Comparison of ENCODE assay signal across 8 cellular contexts in the genomic region with DNA sequence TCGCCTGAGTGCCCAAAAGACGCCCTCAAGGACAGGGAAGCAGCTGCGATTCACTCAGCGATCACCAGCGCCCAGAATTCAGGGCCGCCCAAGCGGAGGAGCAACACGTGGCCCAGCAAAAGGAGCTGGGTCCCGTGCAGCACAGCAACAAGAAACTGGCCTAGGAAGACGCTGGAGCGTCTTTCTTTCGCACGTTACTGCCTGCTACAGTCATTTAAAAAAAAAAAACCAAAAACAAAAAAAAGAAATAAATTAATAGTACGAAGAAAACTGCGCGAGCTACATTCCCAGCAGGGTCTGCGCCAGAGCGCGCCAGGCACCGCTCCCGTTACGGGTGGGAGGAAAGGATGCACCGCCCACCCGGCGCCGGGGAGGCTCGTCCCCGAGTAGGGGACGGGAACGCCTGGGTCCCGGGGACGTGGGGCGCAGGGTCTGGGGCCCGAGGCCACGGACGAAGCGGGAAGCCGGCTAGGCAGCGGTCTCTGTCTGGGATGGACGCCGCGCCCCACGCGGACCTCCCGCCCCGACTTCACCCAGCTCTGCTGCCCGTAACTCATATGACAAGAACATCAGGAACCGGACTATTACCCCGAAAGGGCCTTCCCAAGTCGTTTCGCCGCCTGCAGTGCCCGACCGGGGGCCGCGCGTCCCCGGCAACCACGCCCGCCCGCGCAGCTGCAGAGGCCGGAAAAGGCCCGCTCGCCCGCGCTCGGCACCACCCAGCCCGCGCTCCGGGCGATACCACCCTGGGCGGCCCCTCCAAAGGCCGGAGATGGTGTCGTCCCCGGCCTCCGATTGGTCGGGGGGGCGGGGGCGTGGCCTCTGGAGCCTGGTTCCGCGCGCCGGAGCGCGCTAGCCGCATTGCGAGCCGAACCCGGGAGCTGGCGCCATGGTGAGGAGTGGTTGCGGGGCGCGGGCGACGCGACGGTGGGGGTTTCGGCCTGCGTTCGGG. TPM values are rescaled to one million over a fixed set of nuclear protein-coding genes. Genes with fewer than 3 reads are reported as not detected.
DNase-seq lines count a peak whose midpoint lies in the region; ATAC-seq and TF ChIP-seq lines count a peak whose summit lies in the region.

A gene with protein sequence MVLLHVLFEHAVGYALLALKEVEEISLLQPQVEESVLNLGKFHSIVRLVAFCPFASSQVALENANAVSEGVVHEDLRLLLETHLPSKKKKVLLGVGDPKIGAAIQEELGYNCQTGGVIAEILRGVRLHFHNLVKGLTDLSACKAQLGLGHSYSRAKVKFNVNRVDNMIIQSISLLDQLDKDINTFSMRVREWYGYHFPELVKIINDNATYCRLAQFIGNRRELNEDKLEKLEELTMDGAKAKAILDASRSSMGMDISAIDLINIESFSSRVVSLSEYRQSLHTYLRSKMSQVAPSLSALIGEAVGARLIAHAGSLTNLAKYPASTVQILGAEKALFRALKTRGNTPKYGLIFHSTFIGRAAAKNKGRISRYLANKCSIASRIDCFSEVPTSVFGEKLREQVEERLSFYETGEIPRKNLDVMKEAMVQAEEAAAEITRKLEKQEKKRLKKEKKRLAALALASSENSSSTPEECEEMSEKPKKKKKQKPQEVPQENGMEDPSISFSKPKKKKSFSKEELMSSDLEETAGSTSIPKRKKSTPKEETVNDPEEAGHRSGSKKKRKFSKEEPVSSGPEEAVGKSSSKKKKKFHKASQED (plus strand): TSS at position 861 of the 952 bp plus-strand sequence. CDS start 29 bp downstream, at position 890.

- DNase-seq in AG20443 (ENCODE audit: low spot score): peak; percentile 99
- DNase-seq in NCI-H510A treated with DMSO at 0.1 percent for 48 hours (lab: John Stamatoyannopoulos, UW): peak; percentile 91
- peak; percentile 91 to 92 for DNase-seq in activated CD4-positive, alpha-beta T cell treated with anti-CD3 and anti-CD28 coated beads for 24 hours (ENCODE audit: low read depth in 2 of 2)
- DNase-seq in cerebellum (ENCODE audit: low spot score): peak; percentile 93
- DNase-seq in kidney glomerular epithelial cell (lab: John Stamatoyannopoulos, UW): peak; percentile 60
- DNase-seq in stimulated activated CD4-positive, alpha-beta T cell treated with anti-CD3 and anti-CD28 coated beads, Interleukin-15, amount 100 ng/mL, for 48 hours (ENCODE audit: low read depth in 2 of 2): peak; percentile 88

- ATAC-seq in HG03378 (IDR thresholded peaks at IDR 0.05; ENCODE audit: unreplicated experiment): peak; percentile 55

- peak; percentile 98 for TF ChIP-seq POLR2A in GM19099 (IDR thresholded peaks at IDR 0.05; ENCODE audit: extremely low read depth, insufficient read length, low read depth)

RNA-seq across cellular contexts. Expression of the gene that starts here (rescaled TPM):
- total RNA-seq in cerebellum: 83.5 TPM

Comparison
In these comparisons a context has a peak if more than half of its experiments do, and no peak if none do; other contexts are left out.
1. Peak in every context shown above with its lines: DNase-seq and ATAC-seq.